In genomic region chr9:14170392-14170931, GRCh38 we compare ENCODE assay signal across 30 cellular contexts.
DNase-seq lines count a peak whose midpoint lies in the region; ATAC-seq, FAIRE-seq and TF ChIP-seq lines count a peak whose summit lies in the region.
"Had no signal": no experiment of that assay in that cellular context is flagged by ENCODE, and none has a peak within 500 bp of the region (broad histone marks: within the 10 kb centered on the region; RNA-seq: fewer than 3 reads in every experiment).

No MANE protein-coding gene starts in this region.

- H3K27me3 ChIP-seq in keratinocyte (ENCODE audit: control insufficient read depth, extremely low read depth, insufficient read depth, low read length) = no peaks in the 10 kb centered on the region
- H3K27me3 ChIP-seq: neural progenitor cell, Peyer's patch had no signal

- peaks cover 17% of the 10 kb centered on the region for H3K4me1 ChIP-seq in keratinocyte (ENCODE audit: control insufficient read depth, extremely low read depth, insufficient read depth, low read length)
- H3K4me1 ChIP-seq: neural progenitor cell, Peyer's patch had no signal

- H3K9me3 ChIP-seq in keratinocyte (ENCODE audit: control insufficient read depth, low read depth, low read length) = no peaks in the 10 kb centered on the region
- H3K9me3 ChIP-seq: Peyer's patch had no signal

- H3K9ac ChIP-seq in keratinocyte (ENCODE audit: control insufficient read depth, extremely low read depth, insufficient read depth, low read length) = peak overlapping the region; percentile 47
- H3K9ac ChIP-seq: neural progenitor cell had no signal

- H2AFZ ChIP-seq in keratinocyte (ENCODE audit: control insufficient read depth, low read length) = no peak overlapping the region
- H2AFZ ChIP-seq: neural progenitor cell had no signal

- H3K27ac ChIP-seq in RWPE1 (peak overlapping the region; percentile 55), keratinocyte (ENCODE audit: control insufficient read depth, insufficient read depth, low read length) (peak overlapping the region; percentile 82)
- H3K27ac ChIP-seq: neural progenitor cell, Peyer's patch had no signal

- no peak for TF ChIP-seq CTCF in RWPE1 (conservative IDR thresholded peaks at IDR 0.05; ENCODE audit: low read depth)
- no peak for TF ChIP-seq CTCF in keratinocyte (optimal IDR thresholded peaks at IDR 0.05 in 1 of 3, IDR thresholded peaks at IDR 0.05 in 1 of 3, conservative IDR thresholded peaks at IDR 0.05 in 1 of 3; ENCODE audit: extremely low read depth in 1 of 3, insufficient read depth in 2 of 3, low read length in 3 of 3)
- TF ChIP-seq CTCF in D721Med (IDR thresholded peaks at IDR 0.05; ENCODE audit: insufficient read depth, missing control alignments) = no peak

- peaks cover 2% of the 10 kb centered on the region in 2 experiments for H3K36me3 ChIP-seq in keratinocyte (ENCODE audit: control insufficient read depth in 2 of 2, extremely low read depth in 1 of 2, insufficient read depth in 2 of 2, low read length in 2 of 2)
- H3K36me3 ChIP-seq: neural progenitor cell, Peyer's patch had no signal

- dilution Hi-C loops in keratinocyte (cut with MboI; ENCODE audit: extremely low pct_ligation_motif_present, low sequenced_read_pairs) = no loop called here

- CTCF ChIA-PET in RWPE1 (lab: Yijun Ruan, JAX) = interaction anchor here (0.7 kb wide), 1 partner anchor 374 kb away, joined by 3 read pairs; no protein-coding TSS in a partner anchor

- peak; percentile 37 for ATAC-seq in GM18870 (IDR thresholded peaks at IDR 0.05; ENCODE audit: unreplicated experiment)
- ATAC-seq in HG02610 (IDR thresholded peaks at IDR 0.05; ENCODE audit: unreplicated experiment) = peak; percentile 34
- ATAC-seq in HG03025 (IDR thresholded peaks at IDR 0.05; ENCODE audit: low FRiP score, unreplicated experiment) = no peak
- ATAC-seq: activated CD8-positive, alpha-beta T cell treated with anti-CD3 and anti-CD28 coated beads for 36 hours; K562; left ventricle myocardium superior; right cardiac atrium; stimulated activated naive CD8-positive, alpha-beta T cell treated with anti-CD3 and anti-CD28 coated beads, Interleukin-15, Interleukin-2, amounts not matched to agents 100 U/mL and 50 U/mL, for 24 hours had no signal

- H4K20me1 ChIP-seq in keratinocyte (ENCODE audit: control insufficient read depth, extremely low read depth, insufficient read depth, low read length) = no peaks in the 10 kb centered on the region

- no peaks in the 10 kb centered on the region for H3K9me1 ChIP-seq in keratinocyte (ENCODE audit: control insufficient read depth, extremely low read depth, insufficient read depth, low read length)

- peak overlapping the region; percentile 56 for H3K4me2 ChIP-seq in keratinocyte (ENCODE audit: control insufficient read depth, extremely low read depth, insufficient read depth, low read depth, low read length)
- H3K4me2 ChIP-seq: neural progenitor cell, smooth muscle cell had no signal

- peaks cover 3% of the 10 kb centered on the region for H3K79me2 ChIP-seq in keratinocyte (ENCODE audit: control insufficient read depth, insufficient read depth, low read length)

- POLR2A ChIA-PET in RWPE1 (lab: Yijun Ruan, JAX; ENCODE audit: low non-redundant PET) = no interaction called here

- peak; percentile 63 for FAIRE-seq in keratinocyte (lab: Jason Lieb, UNC)
- no peak for FAIRE-seq in D721Med (lab: Jason Lieb, UNC)
- FAIRE-seq: colon, G401.6, HTR-8/SVneo, K562 had no signal

- peak; percentile 34 for DNase-seq in RWPE1 (ENCODE audit: low spot score)
- DNase-seq in keratinocyte (ENCODE audit: low read depth, low spot score) = no peak
- DNase-seq in COR-L47 (lab: John Stamatoyannopoulos, UW) = no peak
- DNase-seq in D721Med (ENCODE audit: insufficient read length, low spot score) = no peak
- DNase-seq in hippocampal formation (lab: John Stamatoyannopoulos, UW) = no peak
- DNase-seq: activated CD4-positive, alpha-beta T cell treated with anti-CD3 and anti-CD28 coated beads for 1 hour; activated CD8-positive, alpha-beta T cell treated with anti-CD3 and anti-CD28 coated beads for 36 hours; activated naive CD4-positive, alpha-beta T cell treated with anti-CD3 and anti-CD28 coated beads for 36 hours; amniotic stem cell; C1 segment of cervical spinal cord; DMS79; effector CD4-positive, alpha-beta T cell; H9; islet precursor cell; left ventricle myocardium superior; NCI-H1092 treated with DMSO at 0.1 percent for 48 hours; NCI-H2029 treated with DMSO at 0.1 percent for 48 hours; NCI-H526 treated with DMSO at 0.1 percent for 48 hours; Peyer's patch; right cardiac atrium; stimulated activated naive CD8-positive, alpha-beta T cell treated with anti-CD3 and anti-CD28 coated beads, Interleukin-15, Interleukin-2, amounts not matched to agents 100 U/mL and 50 U/mL, for 24 hours had no signal

- peak overlapping the region in 1 of 3 experiments; percentile 30 for H3K4me3 ChIP-seq in keratinocyte (ENCODE audit: control insufficient read depth in 2 of 3, extremely low read depth in 1 of 3, insufficient read depth in 2 of 3, low read depth in 1 of 3, low read length in 3 of 3)
- H3K4me3 ChIP-seq: K562, neural progenitor cell, Peyer's patch, smooth muscle cell had no signal
